In the genomic region with DNA sequence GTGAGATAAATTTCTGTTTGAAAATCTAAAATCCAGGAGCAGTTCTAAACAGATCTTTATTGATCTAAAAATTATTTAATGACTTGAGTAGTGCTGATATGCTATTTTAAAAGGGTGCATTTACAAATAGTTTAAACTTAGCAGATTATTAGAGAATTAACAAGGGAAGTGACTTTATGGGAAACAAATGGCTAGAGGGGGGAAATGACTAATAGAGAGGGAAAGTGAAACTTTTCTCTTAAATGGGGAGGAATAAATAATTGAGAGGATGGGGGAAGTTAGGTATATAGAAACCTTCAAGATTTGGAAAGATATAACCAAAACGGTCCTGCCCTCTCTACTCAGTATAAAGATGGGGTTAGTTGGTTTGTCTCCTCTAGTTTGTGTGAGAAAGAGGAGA, we compare ENCODE assay signal across 19 cellular contexts.
"Had no signal": no experiment of that assay in that cellular context is flagged by ENCODE, and none has a peak within 500 bp of the region (broad histone marks: within the 10 kb centered on the region; RNA-seq: fewer than 3 reads in every experiment).

No MANE protein-coding gene starts in this region.

- H3K4me2 ChIP-seq: SK-N-SH had no signal

- DNase-seq: KBM-7, MV-4-11, NCI-H1048, NCI-H1105, NCI-H1417, NCI-H146, NCI-H1694 treated with DMSO at 0.1 percent for 48 hours, NCI-H1930, NCI-H2081, NCI-H2107, NCI-H2227 treated with DMSO at 0.1 percent for 48 hours, NCI-H510A, NCI-H524 treated with DMSO at 0.1 percent for 48 hours, NCI-H69, NCI-H774, PC-3, SHP77, SK-N-SH had no signal

- H3K9me3 ChIP-seq: SK-N-SH had no signal

- H3K9ac ChIP-seq: SK-N-SH had no signal

- H3K27ac ChIP-seq: RWPE1 had no signal
